In the genomic region with DNA sequence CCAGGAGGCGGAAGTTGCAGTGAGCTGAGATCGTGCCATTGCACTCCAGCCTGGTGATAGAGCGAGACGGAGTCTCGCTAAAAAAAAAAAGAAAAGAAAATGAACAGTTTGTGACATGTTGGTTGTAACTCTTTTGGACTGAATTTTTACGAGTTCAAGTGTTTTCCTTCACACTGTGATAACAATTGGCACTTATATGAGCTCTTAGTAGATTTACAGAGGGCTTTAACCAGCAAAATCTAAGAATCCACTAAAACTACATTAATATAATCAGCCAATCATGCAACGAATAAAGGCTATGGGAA, we compare ENCODE assay signal across 14 cellular contexts.
"Had no signal": no experiment of that assay in that cellular context is flagged by ENCODE, and none has a peak within 500 bp of the region (broad histone marks: within the 10 kb centered on the region; RNA-seq: fewer than 3 reads in every experiment).

No MANE protein-coding gene starts in this region.

- H3K9me3 Mint-ChIP-seq: activated CD4-positive, alpha-beta memory T cell treated with anti-CD3 and anti-CD28 coated beads for 36 hours; effector memory CD8-positive, alpha-beta T cell; naive thymus-derived CD8-positive, alpha-beta T cell had no signal

- H3K27me3 ChIP-seq: thyroid gland had no signal

- H3K27ac Mint-ChIP-seq: activated CD4-positive, alpha-beta memory T cell treated with anti-CD3 and anti-CD28 coated beads for 36 hours; effector memory CD8-positive, alpha-beta T cell had no signal

- H3K9me3 ChIP-seq: lower lobe of right lung, thyroid gland had no signal

- DNase-seq: activated CD4-positive, alpha-beta memory T cell treated with anti-CD3 and anti-CD28 coated beads for 36 hours; activated naive CD4-positive, alpha-beta T cell treated with anti-CD3 and anti-CD28 coated beads, Interleukin-2, amount 50 U/mL, for 16 hours; dermis blood vessel endothelial cell; effector memory CD8-positive, alpha-beta T cell; foreskin fibroblast; hippocampal formation; left colon; lower lobe of right lung; naive thymus-derived CD8-positive, alpha-beta T cell; occipital lobe; stimulated activated CD4-positive, alpha-beta T cell treated with anti-CD3 and anti-CD28 coated beads, Interleukin-2, amount 100 ng/mL, for 24 hours; stimulated activated naive CD4-positive, alpha-beta T cell treated with Interleukin-2 at 50 U/mL for 16 hours; SW 1271 had no signal

- H3K36me3 ChIP-seq: thyroid gland had no signal

- H3K4me3 ChIP-seq: lower lobe of right lung, thyroid gland had no signal

- H3K27ac ChIP-seq: lower lobe of right lung, thyroid gland had no signal

- ATAC-seq: effector memory CD8-positive, alpha-beta T cell; left colon; lower lobe of right lung; naive thymus-derived CD8-positive, alpha-beta T cell had no signal
